In the genomic region with DNA sequence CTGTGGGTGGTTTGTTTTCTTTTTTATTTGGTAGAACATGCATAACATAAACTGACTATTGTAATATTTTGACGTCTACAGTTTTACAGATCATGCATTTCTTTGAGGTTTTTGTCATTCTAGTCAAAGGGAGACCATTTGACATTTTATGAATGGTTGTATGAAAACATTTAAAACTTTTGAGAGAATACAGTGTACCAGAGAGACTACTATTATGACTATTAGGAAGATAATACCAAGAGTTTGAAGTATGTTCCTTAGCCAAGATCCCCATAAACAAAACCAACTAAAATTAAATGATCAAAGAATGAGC, we compare ENCODE assay signal across 27 cellular contexts.
"Had no signal": no experiment of that assay in that cellular context is flagged by ENCODE, and none has a peak within 500 bp of the region (broad histone marks: within the 10 kb centered on the region; RNA-seq: fewer than 3 reads in every experiment).

No MANE protein-coding gene starts in this region.

- FAIRE-seq: colon, endothelial cell of umbilical vein had no signal

- H3K27ac Mint-ChIP-seq: activated B cell treated with CpG ODN at 0.5 μM for 24 hours; activated CD4-positive, alpha-beta T cell treated with anti-CD3 and anti-CD28 coated beads, Interleukin-2, amount 10 ng/mL, durations not matched to agents 7 days and 5 days; activated CD8-positive, alpha-beta T cell treated with anti-CD3 and anti-CD28 coated beads for 36 hours; activated naive CD8-positive, alpha-beta T cell; effector memory CD8-positive, alpha-beta T cell had no signal

- H3K9me3 Mint-ChIP-seq: effector memory CD8-positive, alpha-beta T cell had no signal

- H3K27me3 Mint-ChIP-seq: activated CD8-positive, alpha-beta T cell treated with anti-CD3 and anti-CD28 coated beads for 36 hours had no signal

- H3K4me1 Mint-ChIP-seq: activated B cell treated with CpG ODN at 0.5 μM for 24 hours had no signal

- H3K4me3 Mint-ChIP-seq: activated B cell treated with CpG ODN at 0.5 μM for 24 hours; activated CD4-positive, alpha-beta T cell treated with anti-CD3 and anti-CD28 coated beads, Interleukin-2, amount 10 ng/mL, durations not matched to agents 7 days and 5 days; activated CD8-positive, alpha-beta T cell treated with anti-CD3 and anti-CD28 coated beads for 36 hours; activated naive CD8-positive, alpha-beta T cell; effector memory CD8-positive, alpha-beta T cell had no signal

- ATAC-seq: activated CD4-positive, CD25-positive, alpha-beta regulatory T cell treated with anti-CD3 and anti-CD28 coated beads, Interleukin-2, amount 50 U/mL, for 24 hours; activated CD8-positive, alpha-beta T cell treated with anti-CD3 and anti-CD28 coated beads for 36 hours; effector memory CD8-positive, alpha-beta T cell had no signal

- DNase-seq: activated B cell treated with CpG ODN at 0.5 μM for 24 hours; activated CD4-positive, alpha-beta T cell treated with anti-CD3 and anti-CD28 coated beads for 4 hours; activated CD4-positive, alpha-beta T cell treated with anti-CD3 and anti-CD28 coated beads, Interleukin-2, amount 10 ng/mL, durations not matched to agents 7 days and 5 days; activated CD4-positive, alpha-beta T cell treated with anti-CD3 and anti-CD28 coated beads, Interleukin-2, amount 50 U/mL, for 4 hours; activated CD8-positive, alpha-beta memory T cell treated with anti-CD3 and anti-CD28 coated beads for 24 hours; activated CD8-positive, alpha-beta T cell treated with anti-CD3 and anti-CD28 coated beads for 36 hours; activated effector memory CD4-positive, alpha-beta T cell treated with Interleukin-2 at 50 U/mL for 16 hours; activated gamma-delta T cell treated with Interleukin-2 at 50 U/mL for 16 hours; activated naive CD4-positive, alpha-beta T cell treated with anti-CD3 and anti-CD28 coated beads, Interleukin-2, amount 50 U/mL, for 16 hours; activated naive CD4-positive, alpha-beta T cell treated with Interleukin-2 at 50 U/mL for 16 hours; activated T-cell treated with anti-CD3 and anti-CD28 coated beads, Interleukin-2, amount 50 U/mL, for 48 hours; aorta; body of pancreas; cortex of kidney; dermis blood vessel endothelial cell; effector CD4-positive, alpha-beta T cell; effector memory CD8-positive, alpha-beta T cell; foreskin fibroblast; gastrocnemius medialis; glutamatergic neuron; heart left ventricle; T-helper 2 cell; WERI-Rb-1 had no signal
